In the genomic region with DNA sequence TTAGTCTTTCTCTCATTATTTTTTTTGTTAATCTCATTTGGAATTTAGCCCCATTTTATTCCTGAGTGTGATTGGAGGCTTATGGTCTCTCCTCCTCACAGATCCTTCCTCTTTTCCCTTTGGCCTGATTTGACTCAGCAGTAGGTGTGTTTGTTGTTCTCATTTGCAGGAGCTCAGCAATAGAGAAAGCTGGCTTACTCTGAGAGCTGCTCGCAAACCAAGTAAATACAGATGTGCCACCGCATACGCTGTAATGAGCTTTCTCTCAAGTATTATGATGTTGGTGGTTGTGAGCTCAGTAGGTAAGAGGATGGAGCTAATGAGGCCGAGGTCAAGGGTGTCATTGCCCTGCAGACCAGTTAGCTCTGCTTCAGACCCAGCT, we compare ENCODE assay signal across 9 cellular contexts.
DNase-seq lines count a peak whose midpoint lies in the region; ATAC-seq and TF ChIP-seq lines count a peak whose summit lies in the region.
"Had no signal": no experiment of that assay in that cellular context is flagged by ENCODE, and none has a peak within 500 bp of the region (broad histone marks: within the 10 kb centered on the region; RNA-seq: fewer than 3 reads in every experiment).

No MANE protein-coding gene starts in this region.

- TF ChIP-seq EP300 in esophagus muscularis mucosa (IDR thresholded peaks at IDR 0.05), result no peak

- no peaks in the 10 kb centered on the region for H3K27me3 ChIP-seq in esophagus muscularis mucosa
- H3K27me3 ChIP-seq in HAP-1 (ENCODE audit: low read depth), result no peaks in the 10 kb centered on the region

- peaks cover 5 to 46% (median 27%) of the 10 kb centered on the region in 4 donors for H3K36me3 ChIP-seq in esophagus muscularis mucosa
- H3K36me3 ChIP-seq in HAP-1 (replicated peaks), result no peaks in the 10 kb centered on the region

- 75% methylated on average over 4 of the region's 4 CpGs for WGBS in esophagus muscularis mucosa

- H3K27ac ChIP-seq in esophagus muscularis mucosa (replicated peaks in 1 of 4), result peak overlapping the region; percentile 13 to 47 (median 22)

- H3K9me3 ChIP-seq in esophagus muscularis mucosa (no peaks in the 10 kb centered on the region), HAP-1 (no peaks in the 10 kb centered on the region)

- TF ChIP-seq POLR2A in esophagus muscularis mucosa (IDR thresholded peaks at IDR 0.05; ENCODE audit: low read depth), result no peak

- intact Hi-C loops in esophagus muscularis mucosa (cut with DNase I), result no loop called here

- no peak for TF ChIP-seq CTCF in esophagus muscularis mucosa (IDR thresholded peaks at IDR 0.05)

- in situ Hi-C loops in HAP-1 (cut with MboI; ENCODE audit: low sequenced_read_pairs), result no loop called here

- ATAC-seq in GM21381 (IDR thresholded peaks at IDR 0.05; ENCODE audit: unreplicated experiment), result peak; percentile 74

- H3K4me3 ChIP-seq in esophagus muscularis mucosa, result no peak overlapping the region
- no peak overlapping the region for H3K4me3 ChIP-seq in HAP-1

- DNase-seq in CD1c-positive myeloid dendritic cell (ENCODE audit: extremely low spot score), result peak; percentile 81
- DNase-seq in NCI-H1092 treated with DMSO at 0.1 percent for 48 hours (lab: John Stamatoyannopoulos, UW), result peak; percentile 97
- no peak for DNase-seq in esophagus muscularis mucosa (ENCODE audit: extremely low spot score)
- DNase-seq in NCI-H2227 treated with DMSO at 0.1 percent for 48 hours (lab: John Stamatoyannopoulos, UW), result no peak
- DNase-seq in HAP-1 (ENCODE audit: low spot score in 2 of 2), result no peak
- DNase-seq in activated CD4-positive, alpha-beta T cell treated with anti-CD3 and anti-CD28 coated beads, Interleukin-2, amount 50 U/mL, for 48 hours, result no peak
- no peak for DNase-seq in NAMALWA (ENCODE audit: low spot score)
- DNase-seq: left cardiac atrium had no signal

- peaks cover 20 to 57% (median 46%) of the 10 kb centered on the region in 4 donors for H3K4me1 ChIP-seq in esophagus muscularis mucosa
- peaks cover 13% of the 10 kb centered on the region for H3K4me1 ChIP-seq in HAP-1

Comparison
In these comparisons a context has a peak if more than half of its experiments do, and no peak if none do; other contexts are left out.
1. DNase-seq: peak in CD1c-positive myeloid dendritic cell (single experiment) and NCI-H1092 treated with DMSO at 0.1 percent for 48 hours (single experiment); none in esophagus muscularis mucosa (single experiment), NCI-H2227 treated with DMSO at 0.1 percent for 48 hours (single experiment), HAP-1 (0 of 2), activated CD4-positive, alpha-beta T cell treated with anti-CD3 and anti-CD28 coated beads, Interleukin-2, amount 50 U/mL, for 48 hours (0 of 2) and NAMALWA (single experiment).